ENCODE assay signal across 11 cellular contexts in genomic region chr11:124623861-124624525, GRCh38. TPM values are rescaled to one million over a fixed set of nuclear protein-coding genes. Genes with fewer than 3 reads are reported as not detected.
DNase-seq lines count a peak whose midpoint lies in the region; ATAC-seq, FAIRE-seq and TF ChIP-seq lines count a peak whose summit lies in the region.
"Had no signal": no experiment of that assay in that cellular context is flagged by ENCODE, and none has a peak within 500 bp of the region (broad histone marks: within the 10 kb centered on the region; RNA-seq: fewer than 3 reads in every experiment).

No MANE protein-coding gene starts in this region.

- no peaks in the 10 kb centered on the region for H3K9me3 ChIP-seq in heart right ventricle
- H3K9me3 ChIP-seq in lower lobe of right lung: no peaks in the 10 kb centered on the region

- H3K27ac ChIP-seq in heart right ventricle (peak overlapping the region in 6 of 10 donors; percentile 85 to 98 (median 94)), lower lobe of right lung (peak overlapping the region; percentile 96), urinary bladder (ENCODE audit: low read depth) (no peak overlapping the region)

- FAIRE-seq in urothelium cell line (lab: Jason Lieb, UNC): no peak

- 57 to 61% methylated on average over 4 of the region's 4 CpGs for WGBS in heart right ventricle, 2 donors
- WGBS in urinary bladder: 59% methylated on average over 4 of the region's 4 CpGs

- H3K4me1 ChIP-seq in heart right ventricle: peaks cover 0 to 32% (median 27%) of the 10 kb centered on the region in 9 donors
- H3K4me1 ChIP-seq in lower lobe of right lung: peaks cover 25% of the 10 kb centered on the region
- no peaks in the 10 kb centered on the region for H3K4me1 ChIP-seq in urinary bladder (ENCODE audit: insufficient read depth)

- intact Hi-C loops in heart right ventricle (cut with DNase I): no loop called here
- intact Hi-C loops in Right ventricle myocardium superior (cut with DNase I): no loop called here
- intact Hi-C loops in lower lobe of right lung (cut with DNase I): no loop called here

- TF ChIP-seq CTCF in heart right ventricle (IDR thresholded peaks at IDR 0.05): no peak
- TF ChIP-seq CTCF in lower lobe of right lung (IDR thresholded peaks at IDR 0.05): no peak

- H3K4me3 ChIP-seq in heart right ventricle (peak overlapping the region in 9 of 10 donors; percentile 72 to 98 (median 82)), lower lobe of right lung (peak overlapping the region; percentile 92), urinary bladder (ENCODE audit: low read depth, low read length) (peak overlapping the region; percentile 84)

- ATAC-seq in heart right ventricle (no peak), Right ventricle myocardium superior (ENCODE audit: poor library complexity) (no peak), lower lobe of right lung (no peak), GM21367 (IDR thresholded peaks at IDR 0.05; ENCODE audit: unreplicated experiment) (no peak), HG03432 (IDR thresholded peaks at IDR 0.05; ENCODE audit: unreplicated experiment) (no peak)

- H3K36me3 ChIP-seq in heart right ventricle (peaks cover 0 to 48% (median 21%) of the 10 kb centered on the region in 9 donors), lower lobe of right lung (peaks cover 46% of the 10 kb centered on the region), urinary bladder (ENCODE audit: insufficient read depth) (peaks cover 4% of the 10 kb centered on the region)

- DNase-seq in heart right ventricle (no peak), Right ventricle myocardium superior (no peak), astrocyte of the hippocampus (ENCODE audit: low read depth, low spot score) (peak; percentile 25), lower lobe of right lung (no peak), urothelium cell line (ENCODE audit: low spot score) (no peak)
- DNase-seq: stimulated activated CD8-positive, alpha-beta memory T cell treated with anti-CD3 and anti-CD28 coated beads, Interleukin-4, amount 100 ng/mL, for 48 hours had no signal

- H3K27me3 ChIP-seq in heart right ventricle: no peaks in the 10 kb centered on the region
- no peaks in the 10 kb centered on the region for H3K27me3 ChIP-seq in lower lobe of right lung (ENCODE audit: low read depth)

RNA-seq across cellular contexts. Expression of gene TBRG1, which starts 1.3 kb away (rescaled TPM):
- total RNA-seq in heart right ventricle (10 to 100 TPM; 16.4 to 21.5 (median 19.2) TPM), Right ventricle myocardium superior (18.2 TPM), lower lobe of right lung (46.3 TPM), urinary bladder (25.0 TPM)
- polyA plus RNA-seq in heart right ventricle (10 to 100 TPM; 19.1 to 19.2 TPM), urinary bladder (32.8 TPM)

RNA-seq across cellular contexts. Expression of gene PANX3, which starts 12.8 kb away (rescaled TPM):
- total RNA-seq in heart right ventricle (not detected), Right ventricle myocardium superior (not detected), lower lobe of right lung (not detected), urinary bladder (not detected)
- polyA plus RNA-seq in heart right ventricle (not detected), urinary bladder (not detected)
- total RNA-seq: dermis microvascular lymphatic vessel endothelial cell, M059J had no signal

RNA-seq across cellular contexts. Expression of gene SIAE, which starts 49.5 kb away (rescaled TPM):
- 10 to 100 TPM; 67.0 to 92.9 (median 74.3) TPM for total RNA-seq in heart right ventricle
- polyA plus RNA-seq in heart right ventricle: 10 to 100 TPM; 17.9 to 78.0 TPM
- total RNA-seq in Right ventricle myocardium superior: 83.4 TPM
- total RNA-seq in lower lobe of right lung: 41.4 TPM
- total RNA-seq in urinary bladder: 7.8 TPM
- polyA plus RNA-seq in urinary bladder: 11.6 TPM

RNA-seq across cellular contexts. Expression of gene SPA17, which starts 49.7 kb away (rescaled TPM):
- total RNA-seq in heart right ventricle: 1 to 10 TPM in 9 of 10 donors, under 1 TPM in 1; 0.62 to 4.9 (median 2.0) TPM
- polyA plus RNA-seq in heart right ventricle: 1 to 10 TPM; 4.4 to 4.8 TPM
- 2.7 TPM for total RNA-seq in Right ventricle myocardium superior
- total RNA-seq in lower lobe of right lung: 8.5 TPM
- 5.7 TPM for total RNA-seq in urinary bladder
- 4.4 TPM for polyA plus RNA-seq in urinary bladder

RNA-seq across cellular contexts. Expression of gene OR8A1, which starts 54.2 kb away (rescaled TPM):
- total RNA-seq in heart right ventricle: not detected
- not detected for polyA plus RNA-seq in heart right ventricle
- total RNA-seq in Right ventricle myocardium superior: not detected
- not detected for total RNA-seq in lower lobe of right lung
- total RNA-seq in urinary bladder: not detected
- polyA plus RNA-seq in urinary bladder: not detected
- total RNA-seq: dermis microvascular lymphatic vessel endothelial cell, M059J had no signal
